8 cellular contexts compared by ENCODE assay signal in the genomic region with DNA sequence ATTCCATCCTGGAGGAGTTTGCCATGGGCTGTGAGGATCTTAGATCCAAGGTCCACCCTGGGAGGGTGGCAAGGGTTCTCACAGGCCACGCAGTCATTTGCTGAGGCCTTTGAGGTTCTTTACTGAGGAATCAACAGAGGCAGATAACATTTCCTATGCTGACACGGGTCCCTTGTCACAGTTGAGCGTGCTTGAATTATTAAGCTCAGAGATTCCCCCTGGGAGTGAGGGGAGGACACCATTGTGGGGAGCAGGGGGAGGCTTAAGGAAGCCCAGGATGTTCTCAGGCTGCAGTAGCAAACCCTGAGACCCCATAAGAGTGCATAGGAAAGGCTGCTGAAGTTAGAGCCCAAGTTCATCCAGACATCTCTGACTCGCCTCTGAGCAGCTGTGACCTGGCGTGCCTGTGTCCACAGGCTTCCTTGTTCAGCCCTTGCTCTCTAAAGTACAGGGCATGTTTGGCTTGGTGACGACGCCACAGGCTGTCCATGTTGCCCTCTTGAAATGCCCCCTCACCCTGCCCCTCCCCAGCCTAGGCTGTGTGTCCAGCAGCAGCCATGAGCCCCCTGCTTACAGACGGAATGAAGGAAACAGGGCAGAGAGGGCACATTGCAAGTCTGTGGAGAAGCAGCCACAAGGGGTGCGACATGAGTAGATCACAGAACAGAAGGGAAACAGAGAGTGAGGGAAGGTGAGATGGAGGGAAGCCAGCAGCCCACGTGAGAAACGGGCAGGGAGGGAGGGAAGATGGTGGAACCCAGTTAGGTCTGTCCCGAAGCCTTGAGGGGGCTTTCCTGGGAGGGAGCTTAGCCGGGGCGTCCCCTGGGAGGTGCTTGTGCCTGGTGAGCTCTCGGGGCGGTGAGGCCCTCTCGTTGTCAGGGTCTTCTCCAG. TPM values are rescaled to one million over a fixed set of nuclear protein-coding genes. Genes with fewer than 3 reads are reported as not detected.
A peak's percentile ranks its signal among the peaks of the same experiment; 100 is the strongest.
DNase-seq lines count a peak whose midpoint lies in the region; ATAC-seq, FAIRE-seq and TF ChIP-seq lines count a peak whose summit lies in the region.

No MANE protein-coding gene starts in this region.

- H3K27me3 ChIP-seq in endothelial cell of umbilical vein (ENCODE audit: control insufficient read depth in 2 of 2, insufficient read depth in 2 of 2, low read length in 2 of 2) (no peaks in the 10 kb centered on the region), neuronal stem cell (ENCODE audit: control insufficient read depth in 3 of 3, insufficient read depth in 3 of 3, low read depth in 1 of 3, low read length in 3 of 3) (no peaks in the 10 kb centered on the region)

- H3K4me3 ChIP-seq in AG09309 (ENCODE audit: control insufficient read depth, low read depth, low read length) = peak overlapping the region; percentile 17
- no peak overlapping the region for H3K4me3 ChIP-seq in NB4 (ENCODE audit: low read depth, low read length)
- H3K4me3 ChIP-seq in endothelial cell of umbilical vein (replicated peaks in 1 of 3; ENCODE audit: insufficient read depth in 1 of 3, low read depth in 1 of 3, low read length in 3 of 3) = no peak overlapping the region
- H3K4me3 ChIP-seq in neuronal stem cell (ENCODE audit: low read length in 2 of 2) = no peak overlapping the region

- no peaks in the 10 kb centered on the region for H3K9me3 ChIP-seq in endothelial cell of umbilical vein (replicated peaks; ENCODE audit: control insufficient read depth, insufficient read depth, low read length)
- peaks cover 5 to 12% of the 10 kb centered on the region in 2 donors for H3K9me3 ChIP-seq in neuronal stem cell (replicated peaks in 1 of 2; ENCODE audit: control insufficient read depth in 2 of 2, insufficient read depth in 1 of 2, low read depth in 1 of 2, low read length in 2 of 2)

- intact Hi-C loops in endothelial cell of umbilical vein (cut with micrococcal nuclease) = loop anchor here (1.0 to 5.0 kb wide), 5 partner anchors 227 to 993 kb away; no protein-coding TSS in a partner anchor

- H3K23ac ChIP-seq in neuronal stem cell (ENCODE audit: low read depth, low read length, poor library complexity) = peak overlapping the region; percentile 61

- peak; percentile 62 for ATAC-seq in GM19023 (IDR thresholded peaks at IDR 0.05; ENCODE audit: unreplicated experiment)

- no CpG with 5 or more reads among the region's 17 CpGs for WGBS in neuronal stem cell (ENCODE audit: extremely low coverage in 2 of 2, insufficient read length in 2 of 2, insufficient replicate concordance in 1 of 2), 2 donors

- H3K4me2 ChIP-seq in endothelial cell of umbilical vein (ENCODE audit: insufficient read depth, low read length) = no peak overlapping the region
- H3K4me2 ChIP-seq in neuronal stem cell (ENCODE audit: insufficient read depth, low read length, poor library complexity, severe bottlenecking) = no peak overlapping the region

- H3K9ac ChIP-seq in endothelial cell of umbilical vein (replicated peaks; ENCODE audit: extremely low read depth, insufficient read depth, low read length) (no peak overlapping the region), neuronal stem cell (ENCODE audit: low read depth, low read length, poor library complexity) (peak overlapping the region; percentile 51)

- H3K14ac ChIP-seq in neuronal stem cell (ENCODE audit: low read length) = no peak overlapping the region

- no TSS peak for BruUV-seq in endothelial cell of umbilical vein (replicated peaks; lab: Mats Ljungman, UMichigan)

- H2AK5ac ChIP-seq in neuronal stem cell (ENCODE audit: low read depth, low read length) = peak overlapping the region; percentile 68

- no peak overlapping the region for H2BK120ac ChIP-seq in neuronal stem cell (ENCODE audit: low read depth, low read length)

- POLR2A ChIA-PET in endothelial cell of umbilical vein (lab: Charles Lee) = interaction anchor here (0.6 kb wide), 1 partner anchor 952 kb away, joined by 4 read pairs; no protein-coding TSS in a partner anchor

- no peak overlapping the region for H2BK5ac ChIP-seq in neuronal stem cell (ENCODE audit: low read length)

- H3K4me1 ChIP-seq in endothelial cell of umbilical vein (ENCODE audit: control insufficient read depth, extremely low read depth, insufficient read depth, low read length) (peaks cover 2% of the 10 kb centered on the region), neuronal stem cell (ENCODE audit: control insufficient read depth in 2 of 2, insufficient read depth in 1 of 2, low read depth in 1 of 2, low read length in 2 of 2) (peaks cover 0 to 4% of the 10 kb centered on the region in 2 donors)

- no peaks in the 10 kb centered on the region for H3K9me1 ChIP-seq in endothelial cell of umbilical vein (replicated peaks; ENCODE audit: control insufficient read depth, extremely low read depth, insufficient read depth, low read length)

- no peak for TF ChIP-seq CTCF in AG09309 (IDR thresholded peaks at IDR 0.05; ENCODE audit: control insufficient read depth, insufficient read depth, low read depth, low read length, missing control alignments)
- TF ChIP-seq CTCF in NB4 (IDR thresholded peaks at IDR 0.05; ENCODE audit: low read depth, low read length) = no peak
- no peak for TF ChIP-seq CTCF in endothelial cell of umbilical vein (IDR thresholded peaks at IDR 0.05; ENCODE audit: extremely low read depth in 1 of 2, insufficient read depth in 1 of 2, low read depth in 1 of 2, low read length in 2 of 2)

- H3K79me1 ChIP-seq in neuronal stem cell (ENCODE audit: low read depth, low read length) = no peaks in the 10 kb centered on the region

- H4K20me1 ChIP-seq in endothelial cell of umbilical vein (replicated peaks; ENCODE audit: control insufficient read depth, extremely low read depth, insufficient read depth, low read length) = no peaks in the 10 kb centered on the region

- dilution Hi-C loops in endothelial cell of umbilical vein (cut with MboI; ENCODE audit: extremely low pct_ligation_motif_present, low sequenced_read_pairs) = no loop called here

- no peak overlapping the region for H4K8ac ChIP-seq in neuronal stem cell (ENCODE audit: low read depth, low read length)

- peak overlapping the region; percentile 83 for H3K18ac ChIP-seq in neuronal stem cell (ENCODE audit: low read length)

- FAIRE-seq in endothelial cell of umbilical vein (lab: Jason Lieb, UNC) = no peak

- no peaks in the 10 kb centered on the region for H3K79me2 ChIP-seq in endothelial cell of umbilical vein (ENCODE audit: control insufficient read depth, insufficient read depth, low read length)

- CTCF ChIA-PET in endothelial cell of umbilical vein (lab: Charles Lee) = interaction anchor here (0.7 to 7.0 kb wide), 44 partner anchors 8 to 1002 kb away, joined by 3 to 234 read pairs (median 4); no protein-coding TSS in a partner anchor

- H4K91ac ChIP-seq in neuronal stem cell (ENCODE audit: low read depth, low read length, poor library complexity) = no peak overlapping the region

- no peak for DNase-seq in AG09309 (ENCODE audit: low read depth)
- DNase-seq in NB4 (ENCODE audit: low read depth) = peak; percentile 12
- peak; percentile 33 for DNase-seq in endothelial cell of umbilical vein (ENCODE audit: low read depth, low spot score)
- DNase-seq in neuronal stem cell (ENCODE audit: low spot score) = no peak
- DNase-seq in stimulated activated CD4-positive, alpha-beta T cell treated with anti-CD3 and anti-CD28 coated beads, Interleukin-4, amount 100 ng/mL, for 24 hours = no peak
- DNase-seq in NCI-H1417 treated with DMSO at 0.1 percent for 48 hours (lab: John Stamatoyannopoulos, UW) = no peak
- DNase-seq in NCI-H2227 treated with DMSO at 0.1 percent for 48 hours (lab: John Stamatoyannopoulos, UW) = no peak

- no peak overlapping the region for H2AFZ ChIP-seq in endothelial cell of umbilical vein (ENCODE audit: low read depth, low read length)
- H2AFZ ChIP-seq in neuronal stem cell (ENCODE audit: low read length) = no peak overlapping the region

- H3K36me3 ChIP-seq in endothelial cell of umbilical vein (ENCODE audit: control insufficient read depth in 2 of 2, extremely low read depth in 1 of 2, insufficient read depth in 2 of 2, low read length in 2 of 2) = peaks cover 2 to 5% of the 10 kb centered on the region in 2 experiments
- peaks cover 2 to 32% of the 10 kb centered on the region in 2 donors for H3K36me3 ChIP-seq in neuronal stem cell (replicated peaks in 1 of 2; ENCODE audit: control insufficient read depth in 2 of 2, insufficient read depth in 2 of 2, low read length in 2 of 2)

- TF ChIP-seq POLR2A in NB4 (IDR thresholded peaks at IDR 0.05; ENCODE audit: extremely low read depth, insufficient read length) = no peak
- TF ChIP-seq POLR2A in endothelial cell of umbilical vein (IDR thresholded peaks at IDR 0.05; ENCODE audit: low read depth, low read length) = no peak

- H2BK15ac ChIP-seq in neuronal stem cell (ENCODE audit: low read length) = no peak overlapping the region

- no peak overlapping the region for H2BK12ac ChIP-seq in neuronal stem cell (ENCODE audit: low read length)

- H3K27ac ChIP-seq in endothelial cell of umbilical vein (ENCODE audit: insufficient read depth, low read depth, low read length) (no peak overlapping the region), neuronal stem cell (replicated peaks; ENCODE audit: low read length) (no peak overlapping the region)

- no peak overlapping the region for H3K4ac ChIP-seq in neuronal stem cell (ENCODE audit: low read length)

TF ChIP-seq in endothelial cell of umbilical vein, 7 proteins besides CTCF, POLR2A, EP300 and RAD21 (continues in another document):
- TF ChIP-seq, protein P1, sequence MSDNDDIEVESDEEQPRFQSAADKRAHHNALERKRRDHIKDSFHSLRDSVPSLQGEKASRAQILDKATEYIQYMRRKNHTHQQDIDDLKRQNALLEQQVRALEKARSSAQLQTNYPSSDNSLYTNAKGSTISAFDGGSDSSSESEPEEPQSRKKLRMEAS (IDR thresholded peaks at IDR 0.05; ENCODE audit: insufficient read depth, insufficient read length) = no peak
- TF ChIP-seq EZH2 (IDR thresholded peaks at IDR 0.05; ENCODE audit: borderline replicate concordance, low read depth, low read length, severe bottlenecking) (no peak), POLR2AphosphoS5 (IDR thresholded peaks at IDR 0.05; ENCODE audit: insufficient read depth, low read depth, low read length) (no peak), JUN (IDR thresholded peaks at IDR 0.05; ENCODE audit: borderline replicate concordance, insufficient read depth, insufficient read length, low read depth) (no peak), MYC (IDR thresholded peaks at IDR 0.05; ENCODE audit: low read depth, low read length) (no peak), GATA2 (IDR thresholded peaks at IDR 0.05; ENCODE audit: insufficient read depth, insufficient read length, low read depth, low read length) (no peak)

RNA-seq across cellular contexts. Expression of a gene that starts 34.0 kb away (rescaled TPM):
- total RNA-seq in endothelial cell of umbilical vein = 34.1 and 34.7 TPM in 2 replicates
- polyA plus RNA-seq in endothelial cell of umbilical vein = 8.3 and 10.8 TPM in 2 replicates
- 10.3 and 11.8 TPM in 2 replicates for polyA plus RNA-seq in endothelial cell of umbilical vein (2011; cell fraction: cytosol; rRNA removed)
- 42.0 and 58.8 TPM in 2 replicates for polyA plus RNA-seq in endothelial cell of umbilical vein (2011; cell fraction: nucleus; rRNA removed)
- 15.6 and 21.4 TPM in 2 replicates for polyA plus RNA-seq in endothelial cell of umbilical vein (2012)
- 12.3 and 20.7 TPM in 2 replicates for polyA minus RNA-seq in endothelial cell of umbilical vein
- 9.3 TPM for polyA minus RNA-seq in endothelial cell of umbilical vein (2011; cell fraction: cytosol; rRNA and poly(A)+ RNA removed)
- polyA minus RNA-seq in endothelial cell of umbilical vein (2011; cell fraction: nucleus; rRNA and poly(A)+ RNA removed) = 47.4 and 61.3 TPM in 2 replicates
- polyA plus RNA-seq in neuronal stem cell (2013, experiment 1 of 2) = 13.8 TPM
- 14.8 TPM for polyA plus RNA-seq in neuronal stem cell (2013, experiment 2 of 2)

Comparison
In these comparisons a context has a peak if more than half of its experiments do, and no peak if none do; other contexts are left out.
1. DNase-seq: peak in NB4 (single experiment) and endothelial cell of umbilical vein (single experiment); none in AG09309 (single experiment), neuronal stem cell (single experiment), stimulated activated CD4-positive, alpha-beta T cell treated with anti-CD3 and anti-CD28 coated beads, Interleukin-4, amount 100 ng/mL, for 24 hours (single experiment), NCI-H1417 treated with DMSO at 0.1 percent for 48 hours (single experiment) and NCI-H2227 treated with DMSO at 0.1 percent for 48 hours (single experiment).